Comparison of ENCODE assay signal across 17 cellular contexts in genomic region chr15:59096429-59096828, GRCh38. TPM values are rescaled to one million over a fixed set of nuclear protein-coding genes. Genes with fewer than 3 reads are reported as not detected.
DNase-seq lines count a peak whose midpoint lies in the region; ATAC-seq and TF ChIP-seq lines count a peak whose summit lies in the region.
"Had no signal": no experiment of that assay in that cellular context is flagged by ENCODE, and none has a peak within 500 bp of the region (broad histone marks: within the 10 kb centered on the region; RNA-seq: fewer than 3 reads in every experiment).

No MANE protein-coding gene starts in this region.

- TF ChIP-seq CTCF in activated CD8-positive, alpha-beta T cell treated with anti-CD3 and anti-CD28 coated beads for 36 hours (IDR thresholded peaks at IDR 0.05): no peak

- H3K27me3 Mint-ChIP-seq in activated CD8-positive, alpha-beta T cell treated with anti-CD3 and anti-CD28 coated beads for 36 hours: no peaks in the 10 kb centered on the region
- H3K27me3 Mint-ChIP-seq in activated CD8-positive, alpha-beta T cell treated with anti-CD3 and anti-CD28 coated beads, Interleukin-2, amount 10 ng/mL, durations not matched to agents 7 days and 5 days (ENCODE audit: low read depth): no peaks in the 10 kb centered on the region
- H3K27me3 Mint-ChIP-seq in stimulated activated naive CD8-positive, alpha-beta T cell treated with anti-CD3 and anti-CD28 coated beads, Interleukin-15, amount 100 ng/mL, for 72 hours: no peaks in the 10 kb centered on the region
- H3K27me3 Mint-ChIP-seq: CD4-positive, alpha-beta memory T cell; CD4-positive, CD25-positive, alpha-beta regulatory T cell; CD8-positive, alpha-beta memory T cell had no signal

- no peak overlapping the region for H3K27ac Mint-ChIP-seq in activated CD8-positive, alpha-beta T cell treated with anti-CD3 and anti-CD28 coated beads for 36 hours
- H3K27ac Mint-ChIP-seq in activated CD8-positive, alpha-beta T cell treated with anti-CD3 and anti-CD28 coated beads, Interleukin-2, amount 10 ng/mL, durations not matched to agents 7 days and 5 days: no peak overlapping the region
- H3K27ac Mint-ChIP-seq in stimulated activated naive CD8-positive, alpha-beta T cell treated with anti-CD3 and anti-CD28 coated beads, Interleukin-15, amount 100 ng/mL, for 72 hours: no peak overlapping the region
- H3K27ac Mint-ChIP-seq: CD14-positive monocyte; CD4-positive, alpha-beta memory T cell had no signal

- peaks cover 18% of the 10 kb centered on the region for H3K36me3 Mint-ChIP-seq in activated CD8-positive, alpha-beta T cell treated with anti-CD3 and anti-CD28 coated beads for 36 hours (ENCODE audit: low read depth)
- peaks cover 42% of the 10 kb centered on the region for H3K36me3 Mint-ChIP-seq in activated CD8-positive, alpha-beta T cell treated with anti-CD3 and anti-CD28 coated beads, Interleukin-2, amount 10 ng/mL, durations not matched to agents 7 days and 5 days (ENCODE audit: low read depth)

- no peak for DNase-seq in activated CD8-positive, alpha-beta T cell treated with anti-CD3 and anti-CD28 coated beads for 36 hours
- no peak for DNase-seq in activated CD8-positive, alpha-beta T cell treated with anti-CD3 and anti-CD28 coated beads, Interleukin-2, amount 10 ng/mL, durations not matched to agents 7 days and 5 days
- no peak for DNase-seq in stimulated activated naive CD8-positive, alpha-beta T cell treated with anti-CD3 and anti-CD28 coated beads, Interleukin-15, Interleukin-2, amounts not matched to agents 100 U/mL and 50 U/mL, for 24 hours
- no peak for DNase-seq in stimulated activated naive CD8-positive, alpha-beta T cell treated with anti-CD3 and anti-CD28 coated beads, Interleukin-15, amount 100 ng/mL, for 72 hours
- no peak for DNase-seq in COLO829 (ENCODE audit: low spot score)
- DNase-seq: 8988T; ACHN; BE2C; C1 segment of cervical spinal cord; Caco-2; Calu3; CD4-positive, alpha-beta memory T cell; CD4-positive, CD25-positive, alpha-beta regulatory T cell; CD8-positive, alpha-beta memory T cell; DMS79 treated with DMSO at 0.1 percent for 48 hours; GF-D8 had no signal

- intact Hi-C loops in activated CD8-positive, alpha-beta T cell treated with anti-CD3 and anti-CD28 coated beads for 36 hours (cut with micrococcal nuclease): no loop called here

- no peaks in the 10 kb centered on the region for H3K9me3 Mint-ChIP-seq in activated CD8-positive, alpha-beta T cell treated with anti-CD3 and anti-CD28 coated beads for 36 hours
- no peaks in the 10 kb centered on the region for H3K9me3 Mint-ChIP-seq in activated CD8-positive, alpha-beta T cell treated with anti-CD3 and anti-CD28 coated beads, Interleukin-2, amount 10 ng/mL, durations not matched to agents 7 days and 5 days (ENCODE audit: insufficient read depth)
- H3K9me3 Mint-ChIP-seq in stimulated activated naive CD8-positive, alpha-beta T cell treated with anti-CD3 and anti-CD28 coated beads, Interleukin-15, amount 100 ng/mL, for 72 hours: no peaks in the 10 kb centered on the region
- H3K9me3 Mint-ChIP-seq: CD14-positive monocyte; CD4-positive, alpha-beta memory T cell; CD4-positive, CD25-positive, alpha-beta regulatory T cell; CD8-positive, alpha-beta memory T cell had no signal

- ATAC-seq in activated CD8-positive, alpha-beta T cell treated with anti-CD3 and anti-CD28 coated beads for 36 hours: peak; percentile 51
- no peak for ATAC-seq in activated CD8-positive, alpha-beta T cell treated with anti-CD3 and anti-CD28 coated beads, Interleukin-2, amount 10 ng/mL, durations not matched to agents 7 days and 5 days
- ATAC-seq in stimulated activated naive CD8-positive, alpha-beta T cell treated with anti-CD3 and anti-CD28 coated beads, Interleukin-15, Interleukin-2, amounts not matched to agents 100 U/mL and 50 U/mL, for 24 hours: peak; percentile 55
- ATAC-seq in stimulated activated naive CD8-positive, alpha-beta T cell treated with anti-CD3 and anti-CD28 coated beads, Interleukin-15, amount 100 ng/mL, for 72 hours: no peak

- POLR2A ChIA-PET in activated CD8-positive, alpha-beta T cell treated with anti-CD3 and anti-CD28 coated beads for 36 hours (lab: Charles Lee): no interaction called here
- POLR2A ChIA-PET in activated CD8-positive, alpha-beta T cell treated with anti-CD3 and anti-CD28 coated beads, Interleukin-2, amount 10 ng/mL, durations not matched to agents 7 days and 5 days (lab: Charles Lee): no interaction called here

- H3K4me3 Mint-ChIP-seq in activated CD8-positive, alpha-beta T cell treated with anti-CD3 and anti-CD28 coated beads for 36 hours: no peak overlapping the region
- H3K4me3 Mint-ChIP-seq in activated CD8-positive, alpha-beta T cell treated with anti-CD3 and anti-CD28 coated beads, Interleukin-2, amount 10 ng/mL, durations not matched to agents 7 days and 5 days: no peak overlapping the region
- no peak overlapping the region for H3K4me3 Mint-ChIP-seq in stimulated activated naive CD8-positive, alpha-beta T cell treated with anti-CD3 and anti-CD28 coated beads, Interleukin-15, amount 100 ng/mL, for 72 hours
- H3K4me3 Mint-ChIP-seq: CD14-positive monocyte; CD4-positive, alpha-beta memory T cell; CD4-positive, CD25-positive, alpha-beta regulatory T cell; CD8-positive, alpha-beta memory T cell had no signal

- CTCF ChIA-PET in activated CD8-positive, alpha-beta T cell treated with anti-CD3 and anti-CD28 coated beads for 36 hours (lab: Charles Lee): no interaction called here
- CTCF ChIA-PET in activated CD8-positive, alpha-beta T cell treated with anti-CD3 and anti-CD28 coated beads, Interleukin-2, amount 10 ng/mL, durations not matched to agents 7 days and 5 days (lab: Charles Lee): interaction anchor here (1.8 kb wide), 1 partner anchor 8 kb away, joined by 6 read pairs; no protein-coding TSS in a partner anchor

- peaks cover 8% of the 10 kb centered on the region for H3K4me1 Mint-ChIP-seq in activated CD8-positive, alpha-beta T cell treated with anti-CD3 and anti-CD28 coated beads for 36 hours (ENCODE audit: low read depth)
- peaks cover 23% of the 10 kb centered on the region for H3K4me1 Mint-ChIP-seq in activated CD8-positive, alpha-beta T cell treated with anti-CD3 and anti-CD28 coated beads, Interleukin-2, amount 10 ng/mL, durations not matched to agents 7 days and 5 days (ENCODE audit: low read depth)
- peaks cover 20% of the 10 kb centered on the region for H3K4me1 Mint-ChIP-seq in stimulated activated naive CD8-positive, alpha-beta T cell treated with anti-CD3 and anti-CD28 coated beads, Interleukin-15, amount 100 ng/mL, for 72 hours
- H3K4me1 Mint-ChIP-seq: CD14-positive monocyte had no signal

RNA-seq across cellular contexts. Expression of gene CCNB2, which starts 8.5 kb away (rescaled TPM):
- total RNA-seq in activated CD8-positive, alpha-beta T cell treated with anti-CD3 and anti-CD28 coated beads for 36 hours: 10 to 100 TPM; 61.9 to 64.4 TPM
- total RNA-seq in activated CD8-positive, alpha-beta T cell treated with anti-CD3 and anti-CD28 coated beads, Interleukin-2, amount 10 ng/mL, durations not matched to agents 7 days and 5 days: 100 to 1,000 TPM; 107 to 112 TPM

Comparison
In these comparisons a context has a peak if more than half of its experiments do, and no peak if none do; other contexts are left out.
1. ATAC-seq: peak in activated CD8-positive, alpha-beta T cell treated with anti-CD3 and anti-CD28 coated beads for 36 hours (single experiment) and stimulated activated naive CD8-positive, alpha-beta T cell treated with anti-CD3 and anti-CD28 coated beads, Interleukin-15, Interleukin-2, amounts not matched to agents 100 U/mL and 50 U/mL, for 24 hours (single experiment); none in activated CD8-positive, alpha-beta T cell treated with anti-CD3 and anti-CD28 coated beads, Interleukin-2, amount 10 ng/mL, durations not matched to agents 7 days and 5 days (single experiment) and stimulated activated naive CD8-positive, alpha-beta T cell treated with anti-CD3 and anti-CD28 coated beads, Interleukin-15, amount 100 ng/mL, for 72 hours (single experiment).